In the genomic region with DNA sequence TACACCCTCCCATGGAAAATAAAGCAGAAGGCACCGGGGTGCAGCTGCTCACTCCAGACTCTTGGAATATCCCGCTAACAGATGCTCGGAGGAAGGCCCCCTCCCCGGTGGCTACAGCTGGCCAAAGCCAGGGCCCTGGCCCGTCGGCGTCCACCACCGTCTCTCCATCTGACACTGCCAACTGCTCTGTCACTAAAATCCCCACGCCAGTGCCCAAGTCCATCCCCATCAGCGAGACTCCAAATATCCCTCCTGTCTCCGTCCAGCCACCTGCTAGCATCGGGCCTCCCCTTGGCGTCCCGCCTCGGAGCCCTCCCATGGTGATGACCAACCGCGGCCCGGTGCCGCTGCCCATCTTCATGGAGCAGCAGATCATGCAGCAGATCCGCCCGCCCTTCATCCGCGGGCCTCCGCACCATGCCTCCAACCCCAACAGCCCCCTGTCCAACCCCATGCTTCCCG, we compare ENCODE assay signal across 17 cellular contexts.
DNase-seq lines count a peak whose midpoint lies in the region; ATAC-seq, FAIRE-seq and TF ChIP-seq lines count a peak whose summit lies in the region.
"Had no signal": no experiment of that assay in that cellular context is flagged by ENCODE, and none has a peak within 500 bp of the region (broad histone marks: within the 10 kb centered on the region; RNA-seq: fewer than 3 reads in every experiment).

No MANE protein-coding gene starts in this region.

- peaks cover 0 to 18% (median 9%) of the 10 kb centered on the region in 7 donors for H3K9me3 Mint-ChIP-seq in CD14-positive monocyte
- H3K9me3 Mint-ChIP-seq in central memory CD8-positive, alpha-beta T cell, result no peaks in the 10 kb centered on the region
- H3K9me3 Mint-ChIP-seq in naive thymus-derived CD4-positive, alpha-beta T cell, result peaks cover 0 to 1% (median 0%) of the 10 kb centered on the region in 11 donors
- H3K9me3 Mint-ChIP-seq: T-helper 1 cell treated with Interleukin-12 subunit alpha and Interleukin-12 subunit beta and Interleukin-4 antibody, amounts not matched to agents 30 μg/mL and 1 μg/mL, for 36 hours had no signal

- peaks cover 6% of the 10 kb centered on the region for H3K4me1 Mint-ChIP-seq in CD14-positive monocyte
- H3K4me1 Mint-ChIP-seq in central memory CD8-positive, alpha-beta T cell, result no peaks in the 10 kb centered on the region
- H3K4me1 Mint-ChIP-seq in naive thymus-derived CD4-positive, alpha-beta T cell, result peaks cover 0 to 16% (median 8%) of the 10 kb centered on the region in 7 donors

- H3K27me3 ChIP-seq in naive thymus-derived CD4-positive, alpha-beta T cell (ENCODE audit: control insufficient read depth in 2 of 2, insufficient read depth in 2 of 2, low read length in 2 of 2), result peaks cover 5 to 9% of the 10 kb centered on the region in 2 donors
- H3K27me3 ChIP-seq: BLaER1 had no signal

- FAIRE-seq in frontal cortex (lab: Jason Lieb, UNC), result no peak

- no peak overlapping the region for H3K27ac ChIP-seq in naive thymus-derived CD4-positive, alpha-beta T cell (ENCODE audit: low read depth, low read length)
- H3K27ac ChIP-seq: BLaER1, HL-60, left lung, thoracic aorta had no signal

- no peak for ATAC-seq in central memory CD8-positive, alpha-beta T cell (replicated peaks; ENCODE audit: extremely low read depth, poor library complexity, severe bottlenecking)
- no peak for ATAC-seq in naive thymus-derived CD4-positive, alpha-beta T cell
- ATAC-seq: left lung had no signal

- H3K9me3 ChIP-seq in naive thymus-derived CD4-positive, alpha-beta T cell (ENCODE audit: control insufficient read depth in 2 of 3, low read length in 3 of 3), result no peaks in the 10 kb centered on the region
- H3K9me3 ChIP-seq: left lung, thoracic aorta had no signal

- no peaks in the 10 kb centered on the region for H3K36me3 Mint-ChIP-seq in CD14-positive monocyte
- H3K36me3 Mint-ChIP-seq in central memory CD8-positive, alpha-beta T cell (ENCODE audit: insufficient read depth), result peaks cover 2% of the 10 kb centered on the region
- peaks cover 0 to 5% (median 0%) of the 10 kb centered on the region in 5 donors for H3K36me3 Mint-ChIP-seq in naive thymus-derived CD4-positive, alpha-beta T cell

- H3K4me1 ChIP-seq in naive thymus-derived CD4-positive, alpha-beta T cell (ENCODE audit: control insufficient read depth in 2 of 2, insufficient read depth in 2 of 2, low read length in 2 of 2), result no peaks in the 10 kb centered on the region
- H3K4me1 ChIP-seq: BLaER1 had no signal

- TF ChIP-seq CTCF in CD14-positive monocyte (IDR thresholded peaks at IDR 0.05), result no peak

- intact Hi-C loops in CD14-positive monocyte (cut with micrococcal nuclease), result no loop called here
- intact Hi-C loops in naive thymus-derived CD4-positive, alpha-beta T cell (cut with micrococcal nuclease), result no loop called here

- no peak overlapping the region for H3K27ac Mint-ChIP-seq in CD14-positive monocyte
- no peak overlapping the region for H3K27ac Mint-ChIP-seq in central memory CD8-positive, alpha-beta T cell (ENCODE audit: low read depth)
- H3K27ac Mint-ChIP-seq in naive thymus-derived CD4-positive, alpha-beta T cell, result no peak overlapping the region
- H3K27ac Mint-ChIP-seq: T-helper 1 cell treated with Interleukin-12 subunit alpha and Interleukin-12 subunit beta and Interleukin-4 antibody, amounts not matched to agents 30 μg/mL and 1 μg/mL, for 36 hours had no signal

- no peaks in the 10 kb centered on the region for H3K36me3 ChIP-seq in naive thymus-derived CD4-positive, alpha-beta T cell (ENCODE audit: control insufficient read depth in 2 of 3, insufficient read depth in 3 of 3, low read length in 3 of 3)
- H3K36me3 ChIP-seq: BLaER1, left lung, thoracic aorta had no signal

- DNase-seq in CD14-positive monocyte (ENCODE audit: low spot score) (no peak), DMS 273 treated with DMSO at 0.1 percent for 48 hours (lab: John Stamatoyannopoulos, UW) (peak; percentile 63), frontal cortex (ENCODE audit: low spot score in 2 of 2) (no peak), germinal center (ENCODE audit: low spot score) (no peak), DMS153 treated with DMSO at 0.1 percent for 48 hours (lab: John Stamatoyannopoulos, UW; ENCODE audit: unreplicated experiment) (no peak)
- DNase-seq in central memory CD8-positive, alpha-beta T cell (ENCODE audit: low spot score in 2 of 2), result no peak
- no peak for DNase-seq in naive thymus-derived CD4-positive, alpha-beta T cell
- no peak for DNase-seq in NK-92 treated with Interleukin-12 subunit alpha and Interleukin-12 subunit beta, amount 100 ng/mL, for 24 hours (lab: John Stamatoyannopoulos, UW)
- DNase-seq: activated CD4-positive, alpha-beta T cell treated with anti-CD3 and anti-CD28 coated beads for 1 hour; DND-41; left lung; NCI-H1417 treated with DMSO at 0.1 percent for 48 hours; stimulated activated CD4-positive, alpha-beta T cell treated with anti-CD3 and anti-CD28 coated beads, Interleukin-1b, Interleukin-23, amount 100 ng/mL, for 48 hours had no signal

- CTCF ChIA-PET in naive thymus-derived CD4-positive, alpha-beta T cell (lab: Charles Lee), result interaction anchor here (0.6 kb wide), 1 partner anchor 1610 kb away, joined by 3 read pairs; no protein-coding TSS in a partner anchor

- POLR2A ChIA-PET in naive thymus-derived CD4-positive, alpha-beta T cell (lab: Charles Lee), result no interaction called here

- peaks cover 59 to 81% (median 69%) of the 10 kb centered on the region in 3 donors for H3K27me3 Mint-ChIP-seq in CD14-positive monocyte (ENCODE audit: low read depth in 3 of 3)
- peaks cover 55% of the 10 kb centered on the region for H3K27me3 Mint-ChIP-seq in central memory CD8-positive, alpha-beta T cell
- peaks cover 35 to 85% (median 58%) of the 10 kb centered on the region in 5 donors for H3K27me3 Mint-ChIP-seq in naive thymus-derived CD4-positive, alpha-beta T cell

- no peak overlapping the region for H3K4me3 ChIP-seq in naive thymus-derived CD4-positive, alpha-beta T cell (ENCODE audit: low read length)
- H3K4me3 ChIP-seq: BLaER1, left lung had no signal

- peak overlapping the region; percentile 48 to 87 for H3K4me3 Mint-ChIP-seq in CD14-positive monocyte
- H3K4me3 Mint-ChIP-seq in central memory CD8-positive, alpha-beta T cell, result peak overlapping the region; percentile 51
- H3K4me3 Mint-ChIP-seq in naive thymus-derived CD4-positive, alpha-beta T cell, result peak overlapping the region in 9 of 10 donors; percentile 37 to 80 (median 61)
- H3K4me3 Mint-ChIP-seq: T-helper 1 cell treated with Interleukin-12 subunit alpha and Interleukin-12 subunit beta and Interleukin-4 antibody, amounts not matched to agents 30 μg/mL and 1 μg/mL, for 36 hours had no signal
